ENCODE assay signal across 20 cellular contexts in the genomic region with DNA sequence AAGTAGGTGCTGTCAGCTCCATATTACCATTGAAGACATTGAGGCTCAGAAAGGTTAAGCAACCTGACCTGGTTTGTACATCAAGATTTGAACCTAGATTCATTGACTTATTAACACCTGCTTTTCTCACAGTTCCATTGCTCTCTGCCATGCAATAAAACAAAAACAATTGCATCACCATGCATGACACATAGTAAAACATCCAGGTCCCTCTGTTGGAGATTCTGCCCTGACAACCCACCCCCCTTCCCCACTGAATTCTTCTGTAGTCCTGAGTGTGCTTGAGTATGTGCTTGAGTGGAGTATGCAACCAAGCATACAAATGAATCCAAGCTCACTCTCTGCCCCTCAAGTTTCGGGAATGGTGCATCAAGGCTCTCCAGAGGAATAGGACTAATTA.
"Had no signal": no experiment of that assay in that cellular context is flagged by ENCODE, and none has a peak within 500 bp of the region (broad histone marks: within the 10 kb centered on the region; RNA-seq: fewer than 3 reads in every experiment).

No MANE protein-coding gene starts in this region.

- H3K9me3 Mint-ChIP-seq: activated T-cell treated with anti-CD3 and anti-CD28 coated beads, Interleukin-2, amount 50 U/mL, for 72 hours; central memory CD8-positive, alpha-beta T cell; naive B cell; neural progenitor cell had no signal

- H3K4me2 ChIP-seq: neural progenitor cell had no signal

- H3K4me1 ChIP-seq: neural progenitor cell, uterus had no signal

- ATAC-seq: activated T-cell treated with anti-CD3 and anti-CD28 coated beads, Interleukin-2, amount 50 U/mL, for 72 hours; body of pancreas; left colon; stimulated activated naive B cell treated with anti-CD40 and anti-IgM and Interleukin-4, amounts not matched to agents 10 μg/mL and 1 μg/mL and 100 μg/mL, for 72 hours had no signal

- H3K36me3 ChIP-seq: neural progenitor cell, ovary, tibial artery, uterus had no signal

- H3K4me3 ChIP-seq: body of pancreas, neural progenitor cell, ovary, tibial artery, uterus had no signal

- H3K36me3 Mint-ChIP-seq: activated naive CD8-positive, alpha-beta T cell; naive B cell; neural progenitor cell had no signal

- H3K27ac Mint-ChIP-seq: activated CD4-positive, alpha-beta T cell treated with anti-CD3 and anti-CD28 coated beads, Interleukin-2, amount 10 ng/mL, durations not matched to agents 7 days and 5 days; activated naive CD8-positive, alpha-beta T cell; activated T-cell treated with anti-CD3 and anti-CD28 coated beads, Interleukin-2, amount 50 U/mL, for 72 hours; immature natural killer cell; naive B cell; neural progenitor cell; stimulated activated naive B cell treated with anti-CD40 and anti-IgM and Interleukin-4, amounts not matched to agents 10 μg/mL and 1 μg/mL and 100 μg/mL, for 72 hours had no signal

- H3K27me3 ChIP-seq: body of pancreas, neural progenitor cell, ovary, uterus had no signal

- H3K27ac ChIP-seq: body of pancreas, neural progenitor cell, ovary, tibial artery, uterus had no signal

- H3K27me3 Mint-ChIP-seq: activated naive CD8-positive, alpha-beta T cell had no signal

- H2AFZ ChIP-seq: neural progenitor cell had no signal

- H3K4me3 Mint-ChIP-seq: activated CD4-positive, alpha-beta T cell treated with anti-CD3 and anti-CD28 coated beads, Interleukin-2, amount 10 ng/mL, durations not matched to agents 7 days and 5 days; activated naive CD8-positive, alpha-beta T cell; activated T-cell treated with anti-CD3 and anti-CD28 coated beads, Interleukin-2, amount 50 U/mL, for 72 hours; central memory CD8-positive, alpha-beta T cell; immature natural killer cell; neural progenitor cell; stimulated activated naive B cell treated with anti-CD40 and anti-IgM and Interleukin-4, amounts not matched to agents 10 μg/mL and 1 μg/mL and 100 μg/mL, for 72 hours had no signal

- DNase-seq: activated CD4-positive, alpha-beta T cell treated with anti-CD3 and anti-CD28 coated beads, Interleukin-2, amount 10 ng/mL, durations not matched to agents 7 days and 5 days; activated CD4-positive, CD25-positive, alpha-beta regulatory T cell; activated CD8-positive, alpha-beta memory T cell treated with anti-CD3 and anti-CD28 coated beads, Interleukin-2, amount 50 U/mL, for 48 hours; activated gamma-delta T cell; activated T-cell treated with anti-CD3 and anti-CD28 coated beads, Interleukin-2, amount 50 U/mL, for 72 hours; amygdala; body of pancreas; cortex of kidney; effector CD4-positive, alpha-beta T cell; foreskin melanocyte; immature natural killer cell; left colon; naive B cell; ovary; stimulated activated naive B cell treated with anti-CD40 and anti-IgM and Interleukin-4, amounts not matched to agents 10 μg/mL and 1 μg/mL and 100 μg/mL, for 72 hours; uterus had no signal

- H3K9me3 ChIP-seq: body of pancreas, ovary, tibial artery, uterus had no signal
